Comparison of ENCODE assay signal across 1 cellular context in genomic region chr10:125114761-125115391, GRCh38.
TF ChIP-seq lines count a peak whose summit lies in the region.

No MANE protein-coding gene starts in this region.

TF ChIP-seq in WTC11, 78 proteins besides CTCF, POLR2A, EP300 and RAD21 (continued from another document):
- TF ChIP-seq, protein P1, sequence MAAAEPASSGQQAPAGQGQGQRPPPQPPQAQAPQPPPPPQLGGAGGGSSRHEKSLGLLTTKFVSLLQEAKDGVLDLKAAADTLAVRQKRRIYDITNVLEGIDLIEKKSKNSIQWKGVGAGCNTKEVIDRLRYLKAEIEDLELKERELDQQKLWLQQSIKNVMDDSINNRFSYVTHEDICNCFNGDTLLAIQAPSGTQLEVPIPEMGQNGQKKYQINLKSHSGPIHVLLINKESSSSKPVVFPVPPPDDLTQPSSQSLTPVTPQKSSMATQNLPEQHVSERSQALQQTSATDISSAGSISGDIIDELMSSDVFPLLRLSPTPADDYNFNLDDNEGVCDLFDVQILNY (CRISPR knock-in tag; IDR thresholded peaks at IDR 0.05), result no peak
- TF ChIP-seq RORB (CRISPR knock-in tag; IDR thresholded peaks at IDR 0.05) (no peak), IRF2 (CRISPR knock-in tag; IDR thresholded peaks at IDR 0.05; ENCODE audit: borderline replicate concordance, low read depth) (no peak), ZNF416 (CRISPR knock-in tag; IDR thresholded peaks at IDR 0.05) (no peak)
- TF ChIP-seq, protein P2, sequence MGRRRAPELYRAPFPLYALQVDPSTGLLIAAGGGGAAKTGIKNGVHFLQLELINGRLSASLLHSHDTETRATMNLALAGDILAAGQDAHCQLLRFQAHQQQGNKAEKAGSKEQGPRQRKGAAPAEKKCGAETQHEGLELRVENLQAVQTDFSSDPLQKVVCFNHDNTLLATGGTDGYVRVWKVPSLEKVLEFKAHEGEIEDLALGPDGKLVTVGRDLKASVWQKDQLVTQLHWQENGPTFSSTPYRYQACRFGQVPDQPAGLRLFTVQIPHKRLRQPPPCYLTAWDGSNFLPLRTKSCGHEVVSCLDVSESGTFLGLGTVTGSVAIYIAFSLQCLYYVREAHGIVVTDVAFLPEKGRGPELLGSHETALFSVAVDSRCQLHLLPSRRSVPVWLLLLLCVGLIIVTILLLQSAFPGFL (CRISPR knock-in tag; IDR thresholded peaks at IDR 0.05; ENCODE audit: borderline replicate concordance), result no peak
